ENCODE assay signal across 15 cellular contexts in genomic region chr3:16740531-16740930, GRCh38.
"Had no signal": no experiment of that assay in that cellular context is flagged by ENCODE, and none has a peak within 500 bp of the region (broad histone marks: within the 10 kb centered on the region; RNA-seq: fewer than 3 reads in every experiment).

No MANE protein-coding gene starts in this region.

- H3K36me3 ChIP-seq: neural progenitor cell, thyroid gland had no signal

- H3K4me1 ChIP-seq: neural progenitor cell, parathyroid adenoma, thyroid gland had no signal

- H3K36me3 Mint-ChIP-seq: brain, mesothelial cell of epicardium, neural progenitor cell, T-cell had no signal

- H3K4me3 ChIP-seq: neural progenitor cell, skin epidermis, thyroid gland had no signal

- H3K9ac ChIP-seq: neural progenitor cell, parathyroid adenoma had no signal

- H3K4me2 ChIP-seq: neural progenitor cell had no signal

- H3K27me3 Mint-ChIP-seq: T-cell had no signal

- DNase-seq: activated CD4-positive, alpha-beta T cell treated with anti-CD3 and anti-CD28 coated beads for 48 hours; activated CD8-positive, alpha-beta memory T cell treated with anti-CD3 and anti-CD28 coated beads, Interleukin-2, amount 50 U/mL, for 48 hours; activated CD8-positive, alpha-beta T cell treated with anti-CD3 and anti-CD28 coated beads, Interleukin-2, amount 10 ng/mL, durations not matched to agents 7 days and 5 days; activated naive CD4-positive, alpha-beta T cell treated with Interleukin-2 at 50 U/mL for 16 hours; activated naive CD8-positive, alpha-beta T cell treated with anti-CD3 and anti-CD28 coated beads, Interleukin-2, amount 50 U/mL, for 24 hours; kidney; left ventricle myocardium superior; T-cell; thyroid gland had no signal

- H3K27ac Mint-ChIP-seq: activated CD8-positive, alpha-beta T cell treated with anti-CD3 and anti-CD28 coated beads, Interleukin-2, amount 10 ng/mL, durations not matched to agents 7 days and 5 days; mesothelial cell of epicardium; neural progenitor cell; T-cell had no signal

- ATAC-seq: activated CD8-positive, alpha-beta T cell treated with anti-CD3 and anti-CD28 coated beads, Interleukin-2, amount 10 ng/mL, durations not matched to agents 7 days and 5 days; esophagus mucosa; left ventricle myocardium superior; T-cell had no signal

- H3K4me1 Mint-ChIP-seq: brain, mesothelial cell of epicardium, neural progenitor cell, T-cell had no signal

- H3K4me3 Mint-ChIP-seq: activated CD8-positive, alpha-beta T cell treated with anti-CD3 and anti-CD28 coated beads, Interleukin-2, amount 10 ng/mL, durations not matched to agents 7 days and 5 days; activated naive CD8-positive, alpha-beta T cell treated with anti-CD3 and anti-CD28 coated beads, Interleukin-2, amount 50 U/mL, for 24 hours; mesothelial cell of epicardium; neural progenitor cell; T-cell had no signal

- H3K27me3 ChIP-seq: neural progenitor cell, thyroid gland had no signal

- H3K9me3 ChIP-seq: thyroid gland had no signal

- H3K79me2 ChIP-seq: parathyroid adenoma had no signal

- H2AFZ ChIP-seq: neural progenitor cell, parathyroid adenoma had no signal

- H3K27ac ChIP-seq: neural progenitor cell, parathyroid adenoma, thyroid gland had no signal
